Comparison of ENCODE assay signal across 18 cellular contexts in the genomic region with DNA sequence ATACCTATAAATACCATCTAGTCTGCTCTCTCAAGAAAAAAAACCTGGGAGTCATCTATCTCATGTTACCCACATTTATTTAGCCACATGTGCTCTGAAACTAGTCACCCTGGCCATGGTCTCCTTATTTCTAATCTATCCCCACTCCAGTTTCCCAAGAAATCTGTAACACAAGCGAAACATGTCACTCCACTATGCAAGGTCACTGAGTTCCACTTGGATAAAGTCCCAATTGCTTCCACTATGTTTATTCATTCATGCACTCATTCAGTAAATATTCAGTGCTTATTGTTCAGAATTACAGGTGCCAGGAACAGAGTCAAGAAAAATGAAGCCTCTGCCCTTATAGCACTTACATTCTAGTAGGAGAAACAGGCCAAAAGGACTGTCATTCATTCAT.
A peak's percentile ranks its signal among the peaks of the same experiment; 100 is the strongest.
DNase-seq lines count a peak whose midpoint lies in the region; ATAC-seq, FAIRE-seq and TF ChIP-seq lines count a peak whose summit lies in the region.
"Had no signal": no experiment of that assay in that cellular context is flagged by ENCODE, and none has a peak within 500 bp of the region (broad histone marks: within the 10 kb centered on the region; RNA-seq: fewer than 3 reads in every experiment).

No MANE protein-coding gene starts in this region.

- intact Hi-C loops in mammary epithelial cell (cut with micrococcal nuclease): no loop called here
- intact Hi-C loops in breast epithelium (cut with DNase I; ENCODE audit: low total_unique reads): no loop called here
- intact Hi-C loops in left lung (cut with DNase I): no loop called here

- no peak overlapping the region for H3K4me3 Mint-ChIP-seq in astrocyte (ENCODE audit: unreplicated experiment)

- CTCF ChIA-PET in mammary epithelial cell (lab: Charles Lee; ENCODE audit: low non-redundant PET): no interaction called here

- FAIRE-seq in astrocyte (lab: Jason Lieb, UNC): no peak

- H3K27ac Mint-ChIP-seq in astrocyte (ENCODE audit: unreplicated experiment): no peak overlapping the region

- H3K4me2 ChIP-seq in mammary epithelial cell (ENCODE audit: insufficient read depth, low read depth, low read length) (no peak overlapping the region), astrocyte (ENCODE audit: low read length) (no peak overlapping the region)
- H3K4me2 ChIP-seq: PC-9 had no signal

- DNase-seq in mammary epithelial cell (peak; percentile 13), breast epithelium (ENCODE audit: low spot score in 2 of 2) (no peak), astrocyte (ENCODE audit: low read depth) (peak; percentile 90), fibroblast of mammary gland (ENCODE audit: low read depth) (peak; percentile 3), retinal pigment epithelial cell (ENCODE audit: low read depth) (peak; percentile 31), left lung (no peak)
- DNase-seq: MV-4-11, NCI-H1417, NCI-H2029 treated with DMSO at 0.1 percent for 48 hours, NCI-H2171 treated with DMSO at 0.1 percent for 48 hours, NCI-H510A, NCI-H774, PC-9 had no signal

- ATAC-seq in HG02852 (IDR thresholded peaks at IDR 0.05; ENCODE audit: unreplicated experiment) (no peak), left lung (no peak), GM19467 (IDR thresholded peaks at IDR 0.05; ENCODE audit: unreplicated experiment) (no peak)

- H3K27me3 ChIP-seq in mammary epithelial cell (ENCODE audit: insufficient read depth, low read length): no peaks in the 10 kb centered on the region
- H3K27me3 ChIP-seq in breast epithelium: no peaks in the 10 kb centered on the region
- no peaks in the 10 kb centered on the region for H3K27me3 ChIP-seq in astrocyte (ENCODE audit: insufficient read depth, low read length)
- no peaks in the 10 kb centered on the region for H3K27me3 ChIP-seq in left lung
- H3K27me3 ChIP-seq: SJSA1 had no signal

- H3K27ac ChIP-seq in mammary epithelial cell (ENCODE audit: insufficient read depth, low read depth, low read length): no peak overlapping the region
- no peak overlapping the region for H3K27ac ChIP-seq in breast epithelium
- no peak overlapping the region for H3K27ac ChIP-seq in astrocyte (ENCODE audit: low read depth, low read length)
- no peak overlapping the region for H3K27ac ChIP-seq in left lung
- H3K27ac ChIP-seq: C4-2B, PC-9, SJSA1 had no signal

- H3K9ac ChIP-seq in mammary epithelial cell (ENCODE audit: insufficient read depth, low read length): no peak overlapping the region
- no peak overlapping the region for H3K9ac ChIP-seq in astrocyte (ENCODE audit: low read length)

- no peaks in the 10 kb centered on the region for H3K27me3 Mint-ChIP-seq in astrocyte (ENCODE audit: low read depth, unreplicated experiment)

- no peaks in the 10 kb centered on the region for H3K9me3 Mint-ChIP-seq in astrocyte (ENCODE audit: unreplicated experiment)

- dilution Hi-C loops in mammary epithelial cell (cut with HindIII; ENCODE audit: low sequenced_read_pairs): no loop called here

- H2AFZ ChIP-seq in mammary epithelial cell (ENCODE audit: low read depth, low read length): no peak overlapping the region
- H2AFZ ChIP-seq in astrocyte (ENCODE audit: low read depth, low read length): no peak overlapping the region
- H2AFZ ChIP-seq: PC-9 had no signal

- H3K36me3 ChIP-seq in mammary epithelial cell (ENCODE audit: insufficient read depth, low read length) (no peaks in the 10 kb centered on the region), breast epithelium (no peaks in the 10 kb centered on the region), astrocyte (ENCODE audit: insufficient read depth, low read length) (no peaks in the 10 kb centered on the region), left lung (no peaks in the 10 kb centered on the region)
- H3K36me3 ChIP-seq: HAP-1, SJSA1 had no signal

- H3K4me1 Mint-ChIP-seq in astrocyte (ENCODE audit: low read depth, unreplicated experiment): no peaks in the 10 kb centered on the region

- no peaks in the 10 kb centered on the region for H3K9me3 ChIP-seq in mammary epithelial cell (replicated peaks; ENCODE audit: insufficient read depth, low read length)
- H3K9me3 ChIP-seq in breast epithelium: no peaks in the 10 kb centered on the region
- no peaks in the 10 kb centered on the region for H3K9me3 ChIP-seq in astrocyte (ENCODE audit: insufficient read depth, low read depth, low read length)
- H3K9me3 ChIP-seq in left lung: peaks cover 0 to 3% of the 10 kb centered on the region in 2 donors
- H3K9me3 ChIP-seq: HAP-1, SJSA1 had no signal

- H4K20me1 ChIP-seq in mammary epithelial cell (ENCODE audit: insufficient read depth, low read length): no peaks in the 10 kb centered on the region
- H4K20me1 ChIP-seq in astrocyte (ENCODE audit: insufficient read depth, low read length): no peaks in the 10 kb centered on the region

- WGBS in mammary epithelial cell (ENCODE audit: low coverage, missing lambda C conversion rate): 78% methylated on average over 1 of the region's 1 CpG

- in situ Hi-C loops in mammary epithelial cell (cut with MboI; ENCODE audit: low sequenced_read_pairs in 2 of 2): no loop called here

- TF ChIP-seq CTCF in mammary epithelial cell (conservative IDR thresholded peaks at IDR 0.05 in 1 of 2, IDR thresholded peaks at IDR 0.05 in 1 of 2; ENCODE audit: extremely low read depth in 1 of 2, insufficient read depth in 1 of 2, low read depth in 1 of 2, low read length in 2 of 2) (no peak), breast epithelium (IDR thresholded peaks at IDR 0.05) (no peak), astrocyte (IDR thresholded peaks at IDR 0.05; ENCODE audit: insufficient read depth, low read depth, low read length) (no peak), fibroblast of mammary gland (conservative IDR thresholded peaks at IDR 0.05; ENCODE audit: control insufficient read depth, insufficient read depth, low read depth, low read length) (no peak), retinal pigment epithelial cell (conservative IDR thresholded peaks at IDR 0.05; ENCODE audit: low read depth, low read length) (no peak), left lung (IDR thresholded peaks at IDR 0.05) (no peak)

- no peaks in the 10 kb centered on the region for H3K4me1 ChIP-seq in mammary epithelial cell (ENCODE audit: insufficient read depth, low read length)
- no peaks in the 10 kb centered on the region for H3K4me1 ChIP-seq in breast epithelium
- no peaks in the 10 kb centered on the region for H3K4me1 ChIP-seq in astrocyte (ENCODE audit: insufficient read depth, low read length)
- H3K4me1 ChIP-seq in left lung: no peaks in the 10 kb centered on the region
- H3K4me1 ChIP-seq: HAP-1, SJSA1 had no signal

- no peak overlapping the region for H3K4me3 ChIP-seq in mammary epithelial cell (replicated peaks in 1 of 3; ENCODE audit: insufficient read depth in 1 of 3, low read depth in 2 of 3, low read length in 3 of 3)
- no peak overlapping the region for H3K4me3 ChIP-seq in breast epithelium
- H3K4me3 ChIP-seq in astrocyte (ENCODE audit: insufficient read depth, low read depth, low read length): no peak overlapping the region
- no peak overlapping the region for H3K4me3 ChIP-seq in fibroblast of mammary gland (ENCODE audit: control insufficient read depth, low read depth, low read length)
- no peak overlapping the region for H3K4me3 ChIP-seq in retinal pigment epithelial cell (ENCODE audit: low read length)
- H3K4me3 ChIP-seq in left lung: no peak overlapping the region
- H3K4me3 ChIP-seq: HAP-1, PC-9, SJSA1 had no signal

- no TSS peak for BruUV-seq in mammary epithelial cell (replicated peaks; lab: Mats Ljungman, UMichigan)

- H3K79me2 ChIP-seq in mammary epithelial cell (ENCODE audit: insufficient read depth, low read length): no peaks in the 10 kb centered on the region
- no peaks in the 10 kb centered on the region for H3K79me2 ChIP-seq in astrocyte (ENCODE audit: insufficient read depth, low read length)

- TF ChIP-seq POLR2A in breast epithelium (IDR thresholded peaks at IDR 0.05): no peak

- H3K36me3 Mint-ChIP-seq in astrocyte (ENCODE audit: low read depth, unreplicated experiment): no peaks in the 10 kb centered on the region

Comparison
In these comparisons a context has a peak if more than half of its experiments do, and no peak if none do; other contexts are left out.
1. DNase-seq: peak in mammary epithelial cell (single experiment), astrocyte (single experiment), fibroblast of mammary gland (single experiment) and retinal pigment epithelial cell (single experiment); none in breast epithelium (0 of 2) and left lung (0 of 2).